Comparison of ENCODE assay signal across 35 cellular contexts in genomic region chr1:177877086-177877485, GRCh38.
"Had no signal": no experiment of that assay in that cellular context is flagged by ENCODE, and none has a peak within 500 bp of the region (broad histone marks: within the 10 kb centered on the region; RNA-seq: fewer than 3 reads in every experiment).

No MANE protein-coding gene starts in this region.

- H3K9me3 ChIP-seq: adrenal gland, body of pancreas had no signal

- H3K9me3 Mint-ChIP-seq: activated CD4-positive, alpha-beta T cell treated with anti-CD3 and anti-CD28 coated beads, Interleukin-2, amount 10 ng/mL, durations not matched to agents 24 days and 14 days; activated T-helper 2 cell treated with anti-CD3 and anti-CD28 coated beads, Interferon-gamma antibody, Interleukin-2, Interleukin-4, amounts not matched to agents 10 μg/mL and 5 μg/mL and 100 μg/mL, durations not matched to agents 14 hours and 24 hours and 36 hours; T-helper 2 cell treated with Interferon-gamma antibody and Interleukin-4, amounts not matched to agents 5 μg/mL and 100 μg/mL, for 36 hours had no signal

- H3K27me3 ChIP-seq: body of pancreas had no signal

- H3K4me3 Mint-ChIP-seq: activated CD4-positive, alpha-beta memory T cell treated with anti-CD3 and anti-CD28 coated beads for 36 hours; activated CD4-positive, alpha-beta T cell treated with anti-CD3 and anti-CD28 coated beads for 36 hours; activated CD4-positive, alpha-beta T cell treated with anti-CD3 and anti-CD28 coated beads, Interleukin-2, amount 10 ng/mL, durations not matched to agents 24 days and 14 days; activated CD8-positive, alpha-beta memory T cell treated with anti-CD3 and anti-CD28 coated beads, Interleukin-2, amount 10 ng/mL, durations not matched to agents 7 days and 5 days; activated CD8-positive, alpha-beta T cell treated with anti-CD3 and anti-CD28 coated beads, Interleukin-2, amount 10 ng/mL, durations not matched to agents 7 days and 5 days; activated naive CD4-positive, alpha-beta T cell treated with anti-CD3 and anti-CD28 coated beads for 36 hours; activated naive CD4-positive, alpha-beta T cell treated with anti-CD3 and anti-CD28 coated beads, Interleukin-2, amount 50 U/mL, for 24 hours; activated naive CD8-positive, alpha-beta T cell treated with anti-CD3 and anti-CD28 coated beads for 36 hours; activated naive CD8-positive, alpha-beta T cell treated with anti-CD3 and anti-CD28 coated beads, Interleukin-2, amount 50 U/mL, for 24 hours; activated T-helper 1 cell treated with anti-CD3 and anti-CD28 coated beads, Interleukin-12 subunit alpha, Interleukin-12 subunit beta, Interleukin-2, Interleukin-4 antibody, amounts not matched to agents 30 ng/mL and 10 ng/mL and 1 ng/mL, durations not matched to agents 14 hours and 24 hours and 36 hours; effector memory CD8-positive, alpha-beta T cell; T-helper 17 cell; T-helper 2 cell treated with Interferon-gamma antibody and Interleukin-4, amounts not matched to agents 5 μg/mL and 100 μg/mL, for 36 hours had no signal

- H3K27ac Mint-ChIP-seq: activated CD4-positive, alpha-beta memory T cell treated with anti-CD3 and anti-CD28 coated beads for 36 hours; activated CD4-positive, alpha-beta T cell treated with anti-CD3 and anti-CD28 coated beads for 36 hours; activated CD4-positive, alpha-beta T cell treated with anti-CD3 and anti-CD28 coated beads, Interleukin-2, amount 10 ng/mL, durations not matched to agents 24 days and 14 days; activated CD8-positive, alpha-beta memory T cell treated with anti-CD3 and anti-CD28 coated beads, Interleukin-2, amount 10 ng/mL, durations not matched to agents 7 days and 5 days; activated CD8-positive, alpha-beta T cell treated with anti-CD3 and anti-CD28 coated beads, Interleukin-2, amount 10 ng/mL, durations not matched to agents 7 days and 5 days; activated naive CD4-positive, alpha-beta T cell treated with anti-CD3 and anti-CD28 coated beads for 36 hours; activated naive CD4-positive, alpha-beta T cell treated with anti-CD3 and anti-CD28 coated beads, Interleukin-2, amount 50 U/mL, for 24 hours; activated naive CD8-positive, alpha-beta T cell treated with anti-CD3 and anti-CD28 coated beads for 36 hours; activated naive CD8-positive, alpha-beta T cell treated with anti-CD3 and anti-CD28 coated beads, Interleukin-2, amount 50 U/mL, for 24 hours; activated T-helper 1 cell treated with anti-CD3 and anti-CD28 coated beads, Interleukin-12 subunit alpha, Interleukin-12 subunit beta, Interleukin-2, Interleukin-4 antibody, amounts not matched to agents 30 ng/mL and 10 ng/mL and 1 ng/mL, durations not matched to agents 14 hours and 24 hours and 36 hours; activated T-helper 2 cell treated with anti-CD3 and anti-CD28 coated beads, Interferon-gamma antibody, Interleukin-2, Interleukin-4, amounts not matched to agents 10 μg/mL and 5 μg/mL and 100 μg/mL, durations not matched to agents 14 hours and 24 hours and 36 hours; effector memory CD8-positive, alpha-beta T cell; T-helper 17 cell; T-helper 2 cell treated with Interferon-gamma antibody and Interleukin-4, amounts not matched to agents 5 μg/mL and 100 μg/mL, for 36 hours had no signal

- H3K27me3 Mint-ChIP-seq: activated CD4-positive, alpha-beta memory T cell treated with anti-CD3 and anti-CD28 coated beads for 36 hours; activated CD4-positive, alpha-beta T cell treated with anti-CD3 and anti-CD28 coated beads, Interleukin-2, amount 10 ng/mL, durations not matched to agents 24 days and 14 days; activated CD8-positive, alpha-beta memory T cell treated with anti-CD3 and anti-CD28 coated beads, Interleukin-2, amount 10 ng/mL, durations not matched to agents 7 days and 5 days; effector memory CD8-positive, alpha-beta T cell; T-helper 17 cell had no signal

- H3K4me1 Mint-ChIP-seq: activated CD4-positive, alpha-beta T cell treated with anti-CD3 and anti-CD28 coated beads for 36 hours; activated CD4-positive, alpha-beta T cell treated with anti-CD3 and anti-CD28 coated beads, Interleukin-2, amount 10 ng/mL, durations not matched to agents 24 days and 14 days; activated CD8-positive, alpha-beta memory T cell treated with anti-CD3 and anti-CD28 coated beads, Interleukin-2, amount 10 ng/mL, durations not matched to agents 7 days and 5 days; activated naive CD4-positive, alpha-beta T cell treated with anti-CD3 and anti-CD28 coated beads, Interleukin-2, amount 50 U/mL, for 24 hours; activated naive CD8-positive, alpha-beta T cell treated with anti-CD3 and anti-CD28 coated beads for 36 hours; activated naive CD8-positive, alpha-beta T cell treated with anti-CD3 and anti-CD28 coated beads, Interleukin-2, amount 50 U/mL, for 24 hours; T-helper 17 cell had no signal

- H3K36me3 Mint-ChIP-seq: activated CD4-positive, alpha-beta memory T cell treated with anti-CD3 and anti-CD28 coated beads for 36 hours; activated CD8-positive, alpha-beta memory T cell treated with anti-CD3 and anti-CD28 coated beads, Interleukin-2, amount 10 ng/mL, durations not matched to agents 7 days and 5 days; activated naive CD4-positive, alpha-beta T cell treated with anti-CD3 and anti-CD28 coated beads, Interleukin-2, amount 50 U/mL, for 24 hours; activated naive CD8-positive, alpha-beta T cell treated with anti-CD3 and anti-CD28 coated beads for 36 hours had no signal

- H3K4me3 ChIP-seq: adrenal gland, body of pancreas had no signal

- ATAC-seq: activated CD4-positive, alpha-beta T cell treated with anti-CD3 and anti-CD28 coated beads for 36 hours; activated CD8-positive, alpha-beta memory T cell treated with anti-CD3 and anti-CD28 coated beads, Interleukin-2, amount 10 ng/mL, durations not matched to agents 7 days and 5 days; activated CD8-positive, alpha-beta T cell treated with anti-CD3 and anti-CD28 coated beads, Interleukin-2, amount 10 ng/mL, durations not matched to agents 7 days and 5 days; activated naive CD8-positive, alpha-beta T cell treated with anti-CD3 and anti-CD28 coated beads, Interleukin-2, amount 50 U/mL, for 24 hours; body of pancreas; effector memory CD8-positive, alpha-beta T cell; esophagus mucosa; T-helper 17 cell had no signal

- H3K27ac ChIP-seq: adrenal gland, body of pancreas had no signal

- FAIRE-seq: colon, endometrium, frontal cortex had no signal

- DNase-seq: activated CD4-positive, alpha-beta memory T cell treated with anti-CD3 and anti-CD28 coated beads for 36 hours; activated CD4-positive, alpha-beta T cell treated with anti-CD3 and anti-CD28 coated beads for 36 hours; activated CD4-positive, alpha-beta T cell treated with anti-CD3 and anti-CD28 coated beads, Interleukin-2, amount 10 ng/mL, durations not matched to agents 24 days and 14 days; activated CD4-positive, CD25-positive, alpha-beta regulatory T cell; activated CD4-positive, CD25-positive, alpha-beta regulatory T cell treated with anti-CD3 and anti-CD28 coated beads, Interleukin-2, amount 50 U/mL, for 72 hours; activated CD8-positive, alpha-beta memory T cell treated with anti-CD3 and anti-CD28 coated beads, Interleukin-2, amount 10 ng/mL, durations not matched to agents 7 days and 5 days; activated CD8-positive, alpha-beta memory T cell treated with anti-CD3 and anti-CD28 coated beads, Interleukin-2, amount 50 U/mL, for 4 hours; activated CD8-positive, alpha-beta T cell treated with anti-CD3 and anti-CD28 coated beads, Interleukin-2, amount 10 ng/mL, durations not matched to agents 7 days and 5 days; activated effector memory CD4-positive, alpha-beta T cell treated with anti-CD3 and anti-CD28 coated beads, Interleukin-2, amount 50 U/mL, for 16 hours; activated naive CD4-positive, alpha-beta T cell treated with anti-CD3 and anti-CD28 coated beads for 36 hours; activated naive CD8-positive, alpha-beta T cell treated with anti-CD3 and anti-CD28 coated beads for 36 hours; activated naive CD8-positive, alpha-beta T cell treated with anti-CD3 and anti-CD28 coated beads, Interleukin-2, amount 50 U/mL, for 24 hours; activated T-cell treated with anti-CD3 and anti-CD28 coated beads, Interleukin-2, amount 50 U/mL, for 1 hour; activated T-cell treated with anti-CD3 and anti-CD28 coated beads, Interleukin-2, amount 50 U/mL, for 48 hours; adrenal gland; amygdala; aorta; body of pancreas; caudate nucleus; cortex of kidney; dermis blood vessel endothelial cell; effector CD4-positive, alpha-beta T cell; effector memory CD8-positive, alpha-beta T cell; foreskin fibroblast; head of caudate nucleus; T-helper 17 cell; T1000 had no signal

- H3K36me3 ChIP-seq: adrenal gland had no signal

- H3K4me1 ChIP-seq: adrenal gland had no signal
